10 cellular contexts compared by ENCODE assay signal in genomic region chr12:10719482-10719881, GRCh38. TPM values are rescaled to one million over a fixed set of nuclear protein-coding genes. Genes with fewer than 3 reads are reported as not detected.
DNase-seq lines count a peak whose midpoint lies in the region; ATAC-seq and TF ChIP-seq lines count a peak whose summit lies in the region.
"Had no signal": no experiment of that assay in that cellular context is flagged by ENCODE, and none has a peak within 500 bp of the region (broad histone marks: within the 10 kb centered on the region; RNA-seq: fewer than 3 reads in every experiment).

No MANE protein-coding gene starts in this region.

- H3K4me1 ChIP-seq in vagina: peaks cover 63% of the 10 kb centered on the region

- no peaks in the 10 kb centered on the region for H3K9me3 Mint-ChIP-seq in stimulated activated naive CD8-positive, alpha-beta T cell treated with anti-CD3 and anti-CD28 coated beads, Interleukin-15, Interleukin-2, amounts not matched to agents 100 ng/mL and 50 ng/mL, for 24 hours
- H3K9me3 Mint-ChIP-seq in naive B cell (peaks cover 0 to 2% (median 0%) of the 10 kb centered on the region in 7 donors), CD14-positive monocyte (peaks cover 0 to 5% (median 2%) of the 10 kb centered on the region in 7 donors)
- H3K9me3 Mint-ChIP-seq: activated T-cell treated with anti-CD3 and anti-CD28 coated beads, Interleukin-2, amount 50 U/mL, for 24 hours had no signal

- no peak for TF ChIP-seq POLR2A in vagina (IDR thresholded peaks at IDR 0.05)

- no peak for ATAC-seq in stimulated activated naive CD8-positive, alpha-beta T cell treated with anti-CD3 and anti-CD28 coated beads, Interleukin-15, Interleukin-2, amounts not matched to agents 100 U/mL and 50 U/mL, for 24 hours
- no peak for ATAC-seq in naive B cell (ENCODE audit: low read depth in 2 of 2)

- intact Hi-C loops in vagina (cut with DNase I): no loop called here
- intact Hi-C loops in CD14-positive monocyte (cut with micrococcal nuclease): no loop called here

- H3K9me3 ChIP-seq in vagina: no peaks in the 10 kb centered on the region

- TF ChIP-seq CTCF in vagina (IDR thresholded peaks at IDR 0.05) (no peak), CD14-positive monocyte (IDR thresholded peaks at IDR 0.05) (no peak)

- no peaks in the 10 kb centered on the region for H3K27me3 ChIP-seq in vagina
- H3K27me3 ChIP-seq: cardiac muscle cell had no signal

- peak overlapping the region in 1 of 2 donors; percentile 13 for H3K4me3 ChIP-seq in vagina
- H3K4me3 ChIP-seq: cardiac muscle cell had no signal

- H3K27ac Mint-ChIP-seq in stimulated activated naive CD8-positive, alpha-beta T cell treated with anti-CD3 and anti-CD28 coated beads, Interleukin-15, Interleukin-2, amounts not matched to agents 100 ng/mL and 50 ng/mL, for 24 hours: no peak overlapping the region
- peak overlapping the region; percentile 51 to 100 (median 76) for H3K27ac Mint-ChIP-seq in naive B cell
- H3K27ac Mint-ChIP-seq in CD14-positive monocyte: no peak overlapping the region
- H3K27ac Mint-ChIP-seq: activated T-cell treated with anti-CD3 and anti-CD28 coated beads, Interleukin-2, amount 50 U/mL, for 24 hours had no signal

- peaks cover 75% of the 10 kb centered on the region for H3K4me1 Mint-ChIP-seq in stimulated activated naive CD8-positive, alpha-beta T cell treated with anti-CD3 and anti-CD28 coated beads, Interleukin-15, Interleukin-2, amounts not matched to agents 100 ng/mL and 50 ng/mL, for 24 hours (ENCODE audit: low read depth)
- peaks cover 20 to 41% (median 31%) of the 10 kb centered on the region in 3 donors for H3K4me1 Mint-ChIP-seq in naive B cell
- H3K4me1 Mint-ChIP-seq in CD14-positive monocyte: peaks cover 43% of the 10 kb centered on the region

- H3K36me3 Mint-ChIP-seq in stimulated activated naive CD8-positive, alpha-beta T cell treated with anti-CD3 and anti-CD28 coated beads, Interleukin-15, Interleukin-2, amounts not matched to agents 100 ng/mL and 50 ng/mL, for 24 hours (ENCODE audit: low read depth): peaks cover 59% of the 10 kb centered on the region
- H3K36me3 Mint-ChIP-seq in naive B cell (peaks cover 5 to 10% of the 10 kb centered on the region in 2 donors), CD14-positive monocyte (peaks cover 29 to 36% of the 10 kb centered on the region in 2 donors)

- H3K27me3 Mint-ChIP-seq in stimulated activated naive CD8-positive, alpha-beta T cell treated with anti-CD3 and anti-CD28 coated beads, Interleukin-15, Interleukin-2, amounts not matched to agents 100 ng/mL and 50 ng/mL, for 24 hours: peaks cover 10% of the 10 kb centered on the region
- no peaks in the 10 kb centered on the region for H3K27me3 Mint-ChIP-seq in naive B cell
- peaks cover 12 to 14% (median 13%) of the 10 kb centered on the region in 3 donors for H3K27me3 Mint-ChIP-seq in CD14-positive monocyte (ENCODE audit: low read depth in 3 of 3)

- H3K4me3 Mint-ChIP-seq in stimulated activated naive CD8-positive, alpha-beta T cell treated with anti-CD3 and anti-CD28 coated beads, Interleukin-15, Interleukin-2, amounts not matched to agents 100 ng/mL and 50 ng/mL, for 24 hours: peak overlapping the region; percentile 24
- H3K4me3 Mint-ChIP-seq in naive B cell (peak overlapping the region in 1 of 8 donors; percentile 38), CD14-positive monocyte (no peak overlapping the region)

- peaks cover 0 to 16% of the 10 kb centered on the region in 2 donors for H3K36me3 ChIP-seq in vagina

- no peak for DNase-seq in stimulated activated naive CD8-positive, alpha-beta T cell treated with anti-CD3 and anti-CD28 coated beads, Interleukin-15, Interleukin-2, amounts not matched to agents 100 U/mL and 50 U/mL, for 24 hours
- DNase-seq in epithelial cell of prostate (ENCODE audit: low read depth, low spot score): no peak
- DNase-seq in naive B cell: no peak
- no peak for DNase-seq in vagina (ENCODE audit: extremely low spot score in 2 of 2)
- no peak for DNase-seq in globus pallidus (ENCODE audit: low spot score)
- DNase-seq in NCI-H1930 (lab: John Stamatoyannopoulos, UW): no peak
- no peak for DNase-seq in CD14-positive monocyte (ENCODE audit: low spot score)
- DNase-seq: activated T-cell treated with anti-CD3 and anti-CD28 coated beads, Interleukin-2, amount 50 U/mL, for 24 hours had no signal

- H3K27ac ChIP-seq in epithelial cell of prostate (peak overlapping the region; percentile 95), vagina (peak overlapping the region; percentile 99)
- H3K27ac ChIP-seq: cardiac muscle cell had no signal

RNA-seq across cellular contexts. Expression of gene YBX3, which starts 3.6 kb away (rescaled TPM):
- polyA plus RNA-seq in naive B cell (ENCODE audit: low read depth in 6 of 6) (100 to 1,000 TPM; 198 to 630 (median 365) TPM), CD14-positive monocyte (100 to 1,000 TPM; 104 to 131 TPM)
- total RNA-seq in vagina: 356 TPM

RNA-seq across cellular contexts. Expression of gene STYK1, which starts 45.6 kb away (rescaled TPM):
- not detected for polyA plus RNA-seq in naive B cell (ENCODE audit: low read depth in 6 of 6)
- total RNA-seq in vagina: 6.4 TPM
- not detected for polyA plus RNA-seq in CD14-positive monocyte

Comparison
In these comparisons a context has a peak if more than half of its experiments do, and no peak if none do; other contexts are left out.
1. H3K27ac Mint-ChIP-seq: peak in naive B cell (6 of 6); none in stimulated activated naive CD8-positive, alpha-beta T cell treated with anti-CD3 and anti-CD28 coated beads, Interleukin-15, Interleukin-2, amounts not matched to agents 100 ng/mL and 50 ng/mL, for 24 hours (single experiment) and CD14-positive monocyte (0 of 7).